Comparison of ENCODE assay signal across 15 cellular contexts in the genomic region with DNA sequence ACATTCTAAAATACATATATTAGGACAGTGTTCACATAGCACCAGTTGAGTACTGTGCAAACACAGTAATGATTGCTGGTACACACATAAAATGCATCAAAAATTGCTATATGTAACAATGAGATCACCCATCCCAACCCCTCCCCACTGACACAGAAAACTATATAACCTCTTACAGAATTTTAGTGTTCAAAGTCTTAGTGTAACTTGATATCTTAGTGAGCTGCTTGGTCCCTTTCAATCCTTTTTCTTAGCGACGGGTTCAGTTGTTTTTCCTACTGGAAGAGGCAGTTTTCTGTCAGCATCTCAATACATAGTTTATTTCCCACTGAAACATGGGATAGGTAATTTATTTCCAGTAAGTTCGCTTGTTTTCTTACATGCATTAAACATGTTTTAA.
DNase-seq lines count a peak whose midpoint lies in the region; ATAC-seq and TF ChIP-seq lines count a peak whose summit lies in the region.
"Had no signal": no experiment of that assay in that cellular context is flagged by ENCODE, and none has a peak within 500 bp of the region (broad histone marks: within the 10 kb centered on the region; RNA-seq: fewer than 3 reads in every experiment).

No MANE protein-coding gene starts in this region.

- CTCF ChIA-PET in HEK293 (lab: Yijun Ruan, JAX), result interaction anchor here (0.9 to 4.9 kb wide), 3 partner anchors 11 to 29 kb away, joined by 3 to 25 read pairs (median 3); no protein-coding TSS in a partner anchor

- H3K36me3 Mint-ChIP-seq in neural progenitor cell, result no peaks in the 10 kb centered on the region
- H3K36me3 Mint-ChIP-seq: CD4-positive, CD25-positive, alpha-beta regulatory T cell; CD8-positive, alpha-beta T cell had no signal

- H3K27me3 Mint-ChIP-seq in neural progenitor cell (ENCODE audit: insufficient read depth, low read depth), result peaks cover 12% of the 10 kb centered on the region

- H3K9me3 ChIP-seq in HEK293 (ENCODE audit: control insufficient read depth, insufficient read depth, low read depth, low read length), result no peaks in the 10 kb centered on the region; the same call in 1 of the 2 replicates
- no peaks in the 10 kb centered on the region for H3K9me3 ChIP-seq in neural progenitor cell (ENCODE audit: low read depth)
- no peaks in the 10 kb centered on the region for H3K9me3 ChIP-seq in vagina
- H3K9me3 ChIP-seq: Caco-2, HAP-1 had no signal

- no peaks in the 10 kb centered on the region for H3K27me3 ChIP-seq in neural progenitor cell
- no peaks in the 10 kb centered on the region for H3K27me3 ChIP-seq in vagina
- H3K27me3 ChIP-seq: BLaER1 had no signal

- H3K9me3 Mint-ChIP-seq in neural progenitor cell, result no peaks in the 10 kb centered on the region
- H3K9me3 Mint-ChIP-seq: CD8-positive, alpha-beta T cell had no signal

- H3K79me2 ChIP-seq in neural progenitor cell (ENCODE audit: low read depth), result no peaks in the 10 kb centered on the region

- no peak overlapping the region for H3K9ac ChIP-seq in neural progenitor cell
- H3K9ac ChIP-seq: BLaER1 had no signal

- H3K4me3 ChIP-seq in HEK293 (ENCODE audit: low read depth, low read length), result no peak overlapping the region
- H3K4me3 ChIP-seq in neural progenitor cell, result no peak overlapping the region
- H3K4me3 ChIP-seq in vagina, result no peak overlapping the region
- H3K4me3 ChIP-seq: BLaER1, HAP-1 had no signal

- no peak overlapping the region for H3K4me2 ChIP-seq in neural progenitor cell
- H3K4me2 ChIP-seq: BLaER1 had no signal

- no peaks in the 10 kb centered on the region for H3F3A ChIP-seq in neural progenitor cell (ENCODE audit: low read depth)

- no peak overlapping the region for H3K4me3 Mint-ChIP-seq in neural progenitor cell
- H3K4me3 Mint-ChIP-seq: CD4-positive, CD25-positive, alpha-beta regulatory T cell; CD8-positive, alpha-beta T cell had no signal

- H3K27ac Mint-ChIP-seq in neural progenitor cell, result peak overlapping the region; percentile 38
- H3K27ac Mint-ChIP-seq: CD4-positive, CD25-positive, alpha-beta regulatory T cell; CD8-positive, alpha-beta T cell had no signal

- H3K36me3 ChIP-seq in HEK293 (ENCODE audit: control insufficient read depth in 2 of 2, insufficient read depth in 1 of 2, low read length in 2 of 2) (no peaks in the 10 kb centered on the region), neural progenitor cell (no peaks in the 10 kb centered on the region), vagina (no peaks in the 10 kb centered on the region)
- H3K36me3 ChIP-seq: BLaER1, HAP-1 had no signal

- no peak for TF ChIP-seq POLR2A in vagina (IDR thresholded peaks at IDR 0.05)

- H3K4me1 Mint-ChIP-seq in neural progenitor cell, result peaks cover 21% of the 10 kb centered on the region
- H3K4me1 Mint-ChIP-seq: CD4-positive, CD25-positive, alpha-beta regulatory T cell had no signal

- H3K27ac ChIP-seq in HEK293 (ENCODE audit: extremely low read depth, low read depth, low read length) (no peak overlapping the region), neural progenitor cell (no peak overlapping the region), vagina (no peak overlapping the region)
- H3K27ac ChIP-seq: BLaER1, C4-2B had no signal

- intact Hi-C loops in vagina (cut with DNase I), result no loop called here

- no peak for ATAC-seq in GM19455 (IDR thresholded peaks at IDR 0.05; ENCODE audit: unreplicated experiment)
- ATAC-seq: CD8-positive, alpha-beta T cell had no signal

- peak; percentile 26 for DNase-seq in HT1080 (ENCODE audit: low read depth)
- DNase-seq in left kidney (ENCODE audit: low read depth, low spot score), result peak; percentile 64
- DNase-seq in neural progenitor cell (ENCODE audit: low spot score), result no peak
- no peak for DNase-seq in vagina (ENCODE audit: extremely low spot score in 2 of 2)
- DNase-seq: Caco-2; CD4-positive, CD25-positive, alpha-beta regulatory T cell; CD8-positive, alpha-beta T cell; DMS153; DND-41; GOT3 had no signal

- POLR2A ChIA-PET in HEK293 (lab: Yijun Ruan, JAX), result no interaction called here

- no peak overlapping the region for H2AFZ ChIP-seq in neural progenitor cell (replicated peaks)

- no peaks in the 10 kb centered on the region for H4K20me1 ChIP-seq in neural progenitor cell (ENCODE audit: low read depth)
- H4K20me1 ChIP-seq: BLaER1 had no signal

- H3K4me1 ChIP-seq in HEK293 (ENCODE audit: control insufficient read depth, insufficient read depth, low read length) (peaks cover 5% of the 10 kb centered on the region; the same call in 1 of the 2 replicates), neural progenitor cell (no peaks in the 10 kb centered on the region), vagina (no peaks in the 10 kb centered on the region)
- H3K4me1 ChIP-seq: BLaER1, Caco-2, HAP-1 had no signal

- TF ChIP-seq CTCF in HEK293 (tag by site-specific recombination; IDR thresholded peaks at IDR 0.05) (no peak), neural progenitor cell (IDR thresholded peaks at IDR 0.05) (no peak), vagina (IDR thresholded peaks at IDR 0.05) (no peak)

TF ChIP-seq in HEK293, 187 proteins besides CTCF, POLR2A, EP300 and RAD21:
- no peak for TF ChIP-seq ZNF169 (tag by site-specific recombination; IDR thresholded peaks at IDR 0.05)
- TF ChIP-seq TCF7L2 (IDR thresholded peaks at IDR 0.05; ENCODE audit: borderline replicate concordance, low read depth, low read length), result 0 out of 2 replicates have a peak, but pooled peaks have one; percentile 34

Comparison
In these comparisons a context has a peak if more than half of its experiments do, and no peak if none do; other contexts are left out.
1. DNase-seq: peak in HT1080 (single experiment) and left kidney (single experiment); none in neural progenitor cell (single experiment) and vagina (0 of 2).